ENCODE assay signal across 9 cellular contexts in the genomic region with DNA sequence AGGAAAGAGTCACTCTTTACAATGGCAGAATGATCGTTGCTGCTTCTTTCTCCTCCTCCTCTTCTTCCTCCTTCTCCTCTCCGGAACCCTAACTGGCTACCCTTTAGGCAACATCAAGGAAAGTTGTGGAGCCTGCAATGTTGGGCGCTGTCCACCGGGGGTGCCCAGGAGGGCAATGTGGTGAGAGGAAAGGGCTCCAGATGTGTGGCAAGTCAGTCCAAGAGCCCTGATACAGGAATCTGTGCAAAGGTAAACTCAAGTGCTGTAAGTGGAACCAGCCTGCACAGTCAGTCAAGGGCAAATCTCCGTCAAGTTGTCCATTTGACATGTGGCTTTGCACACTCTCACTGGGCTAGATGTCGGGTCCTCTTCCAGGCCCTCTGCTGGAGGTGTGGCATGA. TPM values are rescaled to one million over a fixed set of nuclear protein-coding genes. Genes with fewer than 3 reads are reported as not detected.
DNase-seq lines count a peak whose midpoint lies in the region; ATAC-seq and TF ChIP-seq lines count a peak whose summit lies in the region.
"Had no signal": no experiment of that assay in that cellular context is flagged by ENCODE, and none has a peak within 500 bp of the region (broad histone marks: within the 10 kb centered on the region; RNA-seq: fewer than 3 reads in every experiment).

No MANE protein-coding gene starts in this region.

- DNase-seq in left ventricle myocardium inferior (no peak), left ventricle myocardium superior (no peak), PC-9 (no peak), fibroblast of villous mesenchyme (ENCODE audit: low read depth) (no peak), NCI-H526 treated with DMSO at 0.1 percent for 48 hours (lab: John Stamatoyannopoulos, UW) (no peak), NCI-H524 treated with DMSO at 0.1 percent for 48 hours (lab: John Stamatoyannopoulos, UW) (no peak)
- no peak for DNase-seq in central memory CD4-positive, alpha-beta T cell
- no peak for DNase-seq in activated T-cell treated with anti-CD3 and anti-CD28 coated beads, Interleukin-2, amount 50 U/mL, for 4 hours

- POLR2A ChIA-PET in PC-9 (lab: Charles Lee; ENCODE audit: unreplicated experiment): no interaction called here

- no peaks in the 10 kb centered on the region for H3K9me2 ChIP-seq in PC-9 (ENCODE audit: insufficient read depth)

- H3K4me3 Mint-ChIP-seq in activated T-cell treated with anti-CD3 and anti-CD28 coated beads, Interleukin-2, amount 50 U/mL, for 4 hours: no peak overlapping the region

- no peak overlapping the region for H2AFZ ChIP-seq in PC-9

- H3K36me3 ChIP-seq in left ventricle myocardium inferior: no peaks in the 10 kb centered on the region
- H3K36me3 ChIP-seq in PC-9 (ENCODE audit: low read depth): no peaks in the 10 kb centered on the region

- intact Hi-C loops in left ventricle myocardium inferior (cut with micrococcal nuclease): loop anchor here (10.0 kb wide), 1 partner anchor 114 kb away; no protein-coding TSS in a partner anchor
- intact Hi-C loops in left ventricle myocardium superior (cut with micrococcal nuclease): loop anchor here (10.0 kb wide), 1 partner anchor 104 kb away; no protein-coding TSS in a partner anchor
- intact Hi-C loops in PC-9 (cut with micrococcal nuclease; ENCODE audit: unreplicated experiment): loop anchor here (5.0 kb wide), 2 partner anchors 112 to 272 kb away; no protein-coding TSS in a partner anchor

- no peaks in the 10 kb centered on the region for H3F3A ChIP-seq in PC-9 (ENCODE audit: insufficient read depth, low read depth)

- H3K9me3 Mint-ChIP-seq in activated T-cell treated with anti-CD3 and anti-CD28 coated beads, Interleukin-2, amount 50 U/mL, for 4 hours: no peaks in the 10 kb centered on the region
- H3K9me3 Mint-ChIP-seq: T-cell had no signal

- no peaks in the 10 kb centered on the region for H3K27me3 ChIP-seq in left ventricle myocardium inferior (ENCODE audit: low read depth)
- peaks cover 35% of the 10 kb centered on the region for H3K27me3 ChIP-seq in PC-9 (ENCODE audit: insufficient read depth, low read depth)

- H4K20me1 ChIP-seq in PC-9 (ENCODE audit: insufficient read depth): no peaks in the 10 kb centered on the region

- TF ChIP-seq CTCF in left ventricle myocardium inferior (IDR thresholded peaks at IDR 0.05; ENCODE audit: borderline replicate concordance) (peak; percentile 36), PC-9 (conservative IDR thresholded peaks at IDR 0.05) (peak; percentile 36), fibroblast of villous mesenchyme (IDR thresholded peaks at IDR 0.05; ENCODE audit: insufficient read depth, low read depth, low read length) (peak; percentile 56)

- ATAC-seq in left ventricle myocardium superior: no peak
- ATAC-seq in activated T-cell treated with anti-CD3 and anti-CD28 coated beads, Interleukin-2, amount 50 U/mL, for 4 hours: no peak
- ATAC-seq: T-cell had no signal

- H3K4me2 ChIP-seq in PC-9: no peak overlapping the region

- H3K9me3 ChIP-seq in left ventricle myocardium inferior (replicated peaks): no peaks in the 10 kb centered on the region
- H3K9me3 ChIP-seq in PC-9 (ENCODE audit: insufficient read depth, low read depth): no peaks in the 10 kb centered on the region

- CTCF ChIA-PET in PC-9 (lab: Charles Lee): no interaction called here

- H3K4me3 ChIP-seq in left ventricle myocardium inferior (no peak overlapping the region), PC-9 (no peak overlapping the region), fibroblast of villous mesenchyme (ENCODE audit: low read depth, low read length) (no peak overlapping the region)

- peaks cover 15% of the 10 kb centered on the region for H3K27me3 Mint-ChIP-seq in activated T-cell treated with anti-CD3 and anti-CD28 coated beads, Interleukin-2, amount 50 U/mL, for 4 hours (ENCODE audit: low read depth)

- H3K4me1 ChIP-seq in left ventricle myocardium inferior (peaks cover 46% of the 10 kb centered on the region), PC-9 (replicated peaks; ENCODE audit: insufficient read depth) (no peaks in the 10 kb centered on the region)

- BruUV-seq in PC-9 (replicated peaks; lab: Mats Ljungman, UMichigan): no TSS peak

- H3K36me3 Mint-ChIP-seq in activated T-cell treated with anti-CD3 and anti-CD28 coated beads, Interleukin-2, amount 50 U/mL, for 4 hours (ENCODE audit: insufficient read depth): no peaks in the 10 kb centered on the region

- H3K27ac ChIP-seq in left ventricle myocardium inferior (replicated peaks) (no peak overlapping the region), PC-9 (no peak overlapping the region)

- H3K79me2 ChIP-seq in PC-9 (ENCODE audit: low read depth): no peaks in the 10 kb centered on the region

- peaks cover 24% of the 10 kb centered on the region for H3K4me1 Mint-ChIP-seq in activated T-cell treated with anti-CD3 and anti-CD28 coated beads, Interleukin-2, amount 50 U/mL, for 4 hours (ENCODE audit: low read depth)

RNA-seq across cellular contexts. Expression of gene RTL5, which starts 2.8 kb away (rescaled TPM):
- total RNA-seq in left ventricle myocardium inferior (2.6 TPM), left ventricle myocardium superior (2.5 TPM), PC-9 (2021) (not detected in 2 replicates), fibroblast of villous mesenchyme (1.3 and 2.2 TPM in 2 replicates)
- under 1 TPM; 0.25 to 0.63 (median 0.45) TPM for total RNA-seq in activated T-cell treated with anti-CD3 and anti-CD28 coated beads, Interleukin-2, amount 50 U/mL, for 4 hours

RNA-seq across cellular contexts. Expression of gene PIN4, which starts 52.7 kb away (rescaled TPM):
- total RNA-seq in left ventricle myocardium inferior (12.5 TPM), left ventricle myocardium superior (10.3 TPM), PC-9 (2021) (5.8 and 9.7 TPM in 2 replicates), fibroblast of villous mesenchyme (6.9 and 10.6 TPM in 2 replicates)
- 1 to 10 TPM; 2.8 to 5.5 (median 5.0) TPM for total RNA-seq in activated T-cell treated with anti-CD3 and anti-CD28 coated beads, Interleukin-2, amount 50 U/mL, for 4 hours
